ENCODE assay signal across 21 cellular contexts in the genomic region with DNA sequence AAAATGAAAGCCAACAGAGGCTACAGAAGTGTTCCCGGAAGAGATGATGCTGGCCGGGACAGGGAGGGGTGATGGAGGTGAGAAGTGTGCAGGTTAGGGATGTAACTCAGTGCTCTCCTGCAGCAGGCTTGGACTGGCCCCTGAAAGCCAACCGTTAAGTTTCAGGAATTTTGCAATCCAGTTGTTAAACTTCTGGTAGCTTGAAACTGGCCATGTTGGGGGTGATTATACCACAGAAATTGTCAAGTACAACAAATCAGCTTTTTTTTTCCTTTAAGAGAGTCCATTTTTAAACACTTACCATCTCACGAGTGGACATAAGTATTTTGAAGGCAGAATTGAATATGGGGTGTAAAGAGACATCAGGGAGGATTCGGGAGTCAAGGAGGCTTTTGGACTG. TPM values are rescaled to one million over a fixed set of nuclear protein-coding genes. Genes with fewer than 3 reads are reported as not detected.
DNase-seq lines count a peak whose midpoint lies in the region; ATAC-seq and TF ChIP-seq lines count a peak whose summit lies in the region.
"Had no signal": no experiment of that assay in that cellular context is flagged by ENCODE, and none has a peak within 500 bp of the region (broad histone marks: within the 10 kb centered on the region; RNA-seq: fewer than 3 reads in every experiment).

No MANE protein-coding gene starts in this region.

- ATAC-seq in activated naive CD8-positive, alpha-beta T cell treated with anti-CD3 and anti-CD28 coated beads, Interleukin-2, amount 10 ng/mL, durations not matched to agents 7 days and 5 days (ENCODE audit: low read depth), result no peak
- ATAC-seq in stimulated activated effector memory CD8-positive, alpha-beta T cell treated with anti-CD3 and anti-CD28 coated beads, Interleukin-12 subunit alpha, Interleukin-12 subunit beta, amount 100 ng/mL, for 72 hours, result no peak
- ATAC-seq in left cardiac atrium, result no peak
- no peak for ATAC-seq in HG03159 (IDR thresholded peaks at IDR 0.05; ENCODE audit: unreplicated experiment)
- ATAC-seq: HCT116 had no signal

- DNase-seq in activated naive CD4-positive, alpha-beta T cell treated with anti-CD3 and anti-CD28 coated beads, Interleukin-2, amount 50 U/mL, for 16 hours, result no peak
- DNase-seq in HL-60 (ENCODE audit: low read depth in 1 of 2, low spot score in 1 of 2) (peak in 1 of 2 experiments; percentile 58), NCI-H2196 treated with DMSO at 0.1 percent for 48 hours (lab: John Stamatoyannopoulos, UW; ENCODE audit: unreplicated experiment) (no peak), left cardiac atrium (no peak)
- DNase-seq in activated naive CD8-positive, alpha-beta T cell treated with anti-CD3 and anti-CD28 coated beads, Interleukin-2, amount 10 ng/mL, durations not matched to agents 7 days and 5 days, result no peak
- no peak for DNase-seq in stimulated activated effector memory CD8-positive, alpha-beta T cell treated with anti-CD3 and anti-CD28 coated beads, Interleukin-12 subunit alpha, Interleukin-12 subunit beta, amount 100 ng/mL, for 72 hours (ENCODE audit: low spot score in 2 of 2)
- DNase-seq: Calu3, DMS53, GM23248, NCI-H1417 treated with DMSO at 0.1 percent for 48 hours, NCI-H1930, NCI-H510A, NCI-H82, PC-9, SJCRH30 had no signal

- no peak for TF ChIP-seq CTCF in HL-60 (IDR thresholded peaks at IDR 0.05; ENCODE audit: insufficient read depth, low read length)

- peaks cover 45% of the 10 kb centered on the region for H3K36me3 Mint-ChIP-seq in activated naive CD4-positive, alpha-beta T cell treated with anti-CD3 and anti-CD28 coated beads, Interleukin-2, amount 50 U/mL, for 24 hours
- peaks cover 58% of the 10 kb centered on the region for H3K36me3 Mint-ChIP-seq in activated naive CD8-positive, alpha-beta T cell treated with anti-CD3 and anti-CD28 coated beads, Interleukin-2, amount 10 ng/mL, durations not matched to agents 7 days and 5 days
- peaks cover 19% of the 10 kb centered on the region for H3K36me3 Mint-ChIP-seq in stimulated activated effector memory CD8-positive, alpha-beta T cell treated with anti-CD3 and anti-CD28 coated beads, Interleukin-12 subunit alpha, Interleukin-12 subunit beta, amount 100 ng/mL, for 72 hours

- H3K4me1 Mint-ChIP-seq in activated naive CD4-positive, alpha-beta T cell treated with anti-CD3 and anti-CD28 coated beads, Interleukin-2, amount 50 U/mL, for 24 hours, result peaks cover 92% of the 10 kb centered on the region
- H3K4me1 Mint-ChIP-seq in activated naive CD8-positive, alpha-beta T cell treated with anti-CD3 and anti-CD28 coated beads, Interleukin-2, amount 10 ng/mL, durations not matched to agents 7 days and 5 days, result peaks cover 53% of the 10 kb centered on the region
- H3K4me1 Mint-ChIP-seq in stimulated activated effector memory CD8-positive, alpha-beta T cell treated with anti-CD3 and anti-CD28 coated beads, Interleukin-12 subunit alpha, Interleukin-12 subunit beta, amount 100 ng/mL, for 72 hours, result peaks cover 66% of the 10 kb centered on the region

- H3K27me3 ChIP-seq in HL-60 (ENCODE audit: insufficient read depth, poor library complexity, severe bottlenecking), result no peaks in the 10 kb centered on the region

- intact Hi-C loops in left cardiac atrium (cut with DNase I), result no loop called here

- H3K9me3 Mint-ChIP-seq in activated naive CD4-positive, alpha-beta T cell treated with anti-CD3 and anti-CD28 coated beads, Interleukin-2, amount 50 U/mL, for 24 hours, result no peaks in the 10 kb centered on the region
- H3K9me3 Mint-ChIP-seq in activated naive CD8-positive, alpha-beta T cell treated with anti-CD3 and anti-CD28 coated beads, Interleukin-2, amount 10 ng/mL, durations not matched to agents 7 days and 5 days, result no peaks in the 10 kb centered on the region
- H3K9me3 Mint-ChIP-seq in stimulated activated effector memory CD8-positive, alpha-beta T cell treated with anti-CD3 and anti-CD28 coated beads, Interleukin-12 subunit alpha, Interleukin-12 subunit beta, amount 100 ng/mL, for 72 hours, result no peaks in the 10 kb centered on the region

- H3K4me3 Mint-ChIP-seq in activated naive CD4-positive, alpha-beta T cell treated with anti-CD3 and anti-CD28 coated beads, Interleukin-2, amount 50 U/mL, for 24 hours, result no peak overlapping the region
- no peak overlapping the region for H3K4me3 Mint-ChIP-seq in activated naive CD8-positive, alpha-beta T cell treated with anti-CD3 and anti-CD28 coated beads, Interleukin-2, amount 10 ng/mL, durations not matched to agents 7 days and 5 days
- H3K4me3 Mint-ChIP-seq in stimulated activated effector memory CD8-positive, alpha-beta T cell treated with anti-CD3 and anti-CD28 coated beads, Interleukin-12 subunit alpha, Interleukin-12 subunit beta, amount 100 ng/mL, for 72 hours, result no peak overlapping the region

- H3K27ac Mint-ChIP-seq in activated naive CD4-positive, alpha-beta T cell treated with anti-CD3 and anti-CD28 coated beads, Interleukin-2, amount 50 U/mL, for 24 hours, result peak overlapping the region; percentile 100
- H3K27ac Mint-ChIP-seq in activated naive CD8-positive, alpha-beta T cell treated with anti-CD3 and anti-CD28 coated beads, Interleukin-2, amount 10 ng/mL, durations not matched to agents 7 days and 5 days, result peak overlapping the region; percentile 54
- H3K27ac Mint-ChIP-seq in stimulated activated effector memory CD8-positive, alpha-beta T cell treated with anti-CD3 and anti-CD28 coated beads, Interleukin-12 subunit alpha, Interleukin-12 subunit beta, amount 100 ng/mL, for 72 hours, result peak overlapping the region; percentile 65

- H3K27ac ChIP-seq in HL-60 (replicated peaks), result peak overlapping the region; percentile 53
- H3K27ac ChIP-seq: C4-2B, GM23248, PC-9, SJCRH30 had no signal

- H3K27me3 Mint-ChIP-seq in activated naive CD4-positive, alpha-beta T cell treated with anti-CD3 and anti-CD28 coated beads, Interleukin-2, amount 50 U/mL, for 24 hours, result no peaks in the 10 kb centered on the region
- H3K27me3 Mint-ChIP-seq in activated naive CD8-positive, alpha-beta T cell treated with anti-CD3 and anti-CD28 coated beads, Interleukin-2, amount 10 ng/mL, durations not matched to agents 7 days and 5 days, result no peaks in the 10 kb centered on the region

- H3K4me3 ChIP-seq in HL-60 (replicated peaks; ENCODE audit: insufficient read depth, low read length), result no peak overlapping the region
- H3K4me3 ChIP-seq: GM23248, PC-9, SJCRH30 had no signal

- POLR2A ChIA-PET in activated naive CD8-positive, alpha-beta T cell treated with anti-CD3 and anti-CD28 coated beads, Interleukin-2, amount 10 ng/mL, durations not matched to agents 7 days and 5 days (lab: Charles Lee), result no interaction called here

RNA-seq across cellular contexts. Expression of gene SIRPB1, which starts 8.8 kb away (rescaled TPM):
- 1 to 10 TPM; 6.5 to 9.6 TPM for total RNA-seq in activated naive CD8-positive, alpha-beta T cell treated with anti-CD3 and anti-CD28 coated beads, Interleukin-2, amount 10 ng/mL, durations not matched to agents 7 days and 5 days
- total RNA-seq in left cardiac atrium, result 1 to 10 TPM in 1 of 2 donors, under 1 TPM in 1; 0.58 to 1.7 TPM
- total RNA-seq: A673, SJCRH30 had no signal

RNA-seq across cellular contexts. Expression of gene SIRPG, which starts 29.0 kb away (rescaled TPM):
- total RNA-seq in activated naive CD8-positive, alpha-beta T cell treated with anti-CD3 and anti-CD28 coated beads, Interleukin-2, amount 10 ng/mL, durations not matched to agents 7 days and 5 days, result 100 to 1,000 TPM in 1 of 2 experiments, 10 to 100 TPM in 1; 98.7 to 100 TPM
- under 1 TPM in 1 of 2 donors, not detected in 1; 0.44 TPM for total RNA-seq in left cardiac atrium
- total RNA-seq: A673, Calu3, GM23248, LHCN-M2, SJCRH30 had no signal

Comparison
In these comparisons a context has a peak if more than half of its experiments do, and no peak if none do; other contexts are left out.
1. RNA of gene SIRPG, which starts 29.0 kb away (total RNA-seq): 98.7 to 100 TPM in activated naive CD8-positive, alpha-beta T cell treated with anti-CD3 and anti-CD28 coated beads, Interleukin-2, amount 10 ng/mL, durations not matched to agents 7 days and 5 days; 0.44 TPM in left cardiac atrium; every median in the first group is over 10 times any median in the second.
2. Peak in every context shown above with its lines, with median percentiles within 50 percentile points of each other: H3K27ac Mint-ChIP-seq.